22 cellular contexts compared by ENCODE assay signal in genomic region chr6:4692664-4693063, GRCh38.
"Had no signal": no experiment of that assay in that cellular context is flagged by ENCODE, and none has a peak within 500 bp of the region (broad histone marks: within the 10 kb centered on the region; RNA-seq: fewer than 3 reads in every experiment).

No MANE protein-coding gene starts in this region.

- H3K4me3 ChIP-seq: MG63 had no signal

- H3K36me3 ChIP-seq: MG63 had no signal

- DNase-seq: Karpas-422, Kasumi-1, MG63, MM.1S, MV-4-11, NCI-H1048, NCI-H1092, NCI-H1105, NCI-H1105 treated with DMSO at 0.1 percent for 48 hours, NCI-H1417, NCI-H1417 treated with DMSO at 0.1 percent for 48 hours, NCI-H1436, NCI-H1436 treated with DMSO at 0.1 percent for 48 hours, NCI-H146, NCI-H187, NCI-H187 treated with DMSO at 0.1 percent for 48 hours, NCI-H1930, NCI-H2107, NCI-H2227 treated with DMSO at 0.1 percent for 48 hours, NCI-H226, NCI-H345, NCI-H510A had no signal

- H3K27me3 ChIP-seq: MG63 had no signal

- H3K9me3 ChIP-seq: MG63 had no signal
